18 cellular contexts compared by ENCODE assay signal in the genomic region with DNA sequence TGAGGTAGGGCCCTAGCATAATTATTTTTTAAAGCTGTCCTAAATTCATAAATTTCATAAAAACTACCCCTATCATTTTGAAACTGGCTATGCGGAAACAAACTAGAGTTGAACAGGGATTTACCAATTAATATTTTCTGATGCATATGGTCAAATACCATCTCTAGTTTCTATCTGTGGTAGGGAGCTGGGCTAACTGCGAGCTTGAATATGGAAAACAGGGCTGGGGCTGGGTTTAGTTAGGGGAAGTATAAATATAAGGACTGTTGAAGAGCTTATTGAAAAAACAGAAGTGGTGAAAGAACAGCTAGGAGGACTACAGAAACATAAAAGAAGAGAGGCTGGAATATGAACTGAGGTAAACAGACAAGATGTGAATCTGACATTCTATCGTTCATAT.
DNase-seq lines count a peak whose midpoint lies in the region; ATAC-seq and TF ChIP-seq lines count a peak whose summit lies in the region.
"Had no signal": no experiment of that assay in that cellular context is flagged by ENCODE, and none has a peak within 500 bp of the region (broad histone marks: within the 10 kb centered on the region; RNA-seq: fewer than 3 reads in every experiment).

No MANE protein-coding gene starts in this region.

- no peaks in the 10 kb centered on the region for H3K27me3 Mint-ChIP-seq in activated CD8-positive, alpha-beta T cell treated with anti-CD3 and anti-CD28 coated beads for 36 hours
- H3K27me3 Mint-ChIP-seq in activated CD8-positive, alpha-beta T cell treated with anti-CD3 and anti-CD28 coated beads, Interleukin-2, amount 10 ng/mL, durations not matched to agents 7 days and 5 days (ENCODE audit: low read depth) = no peaks in the 10 kb centered on the region
- no peaks in the 10 kb centered on the region for H3K27me3 Mint-ChIP-seq in IgD-negative memory B cell
- no peaks in the 10 kb centered on the region for H3K27me3 Mint-ChIP-seq in naive thymus-derived CD4-positive, alpha-beta T cell
- no peaks in the 10 kb centered on the region for H3K27me3 Mint-ChIP-seq in activated CD4-positive, alpha-beta T cell treated with anti-CD3 and anti-CD28 coated beads, Interleukin-2, amount 10 ng/mL, durations not matched to agents 24 days and 14 days

- no peaks in the 10 kb centered on the region for H3K9me3 Mint-ChIP-seq in activated CD8-positive, alpha-beta T cell treated with anti-CD3 and anti-CD28 coated beads for 36 hours
- H3K9me3 Mint-ChIP-seq in activated CD8-positive, alpha-beta T cell treated with anti-CD3 and anti-CD28 coated beads, Interleukin-2, amount 10 ng/mL, durations not matched to agents 7 days and 5 days (ENCODE audit: insufficient read depth) = no peaks in the 10 kb centered on the region
- H3K9me3 Mint-ChIP-seq in IgD-negative memory B cell = no peaks in the 10 kb centered on the region
- H3K9me3 Mint-ChIP-seq in naive thymus-derived CD4-positive, alpha-beta T cell = no peaks in the 10 kb centered on the region
- no peaks in the 10 kb centered on the region for H3K9me3 Mint-ChIP-seq in activated CD4-positive, alpha-beta T cell treated with anti-CD3 and anti-CD28 coated beads, Interleukin-2, amount 10 ng/mL, durations not matched to agents 24 days and 14 days
- H3K9me3 Mint-ChIP-seq: activated T-helper 2 cell treated with anti-CD3 and anti-CD28 coated beads, Interferon-gamma antibody, Interleukin-2, Interleukin-4, amounts not matched to agents 10 μg/mL and 5 μg/mL and 100 μg/mL, durations not matched to agents 14 hours and 24 hours and 36 hours had no signal

- peaks cover 0 to 1% (median 0%) of the 10 kb centered on the region in 3 experiments for H3K36me3 ChIP-seq in naive thymus-derived CD4-positive, alpha-beta T cell (ENCODE audit: control insufficient read depth in 2 of 3, insufficient read depth in 3 of 3, low read length in 3 of 3)
- no peaks in the 10 kb centered on the region for H3K36me3 ChIP-seq in psoas muscle (ENCODE audit: insufficient read depth in 1 of 2, low read depth in 1 of 2)

- WGBS in psoas muscle, 3 donors = 89 to 92% (median 92%) methylated on average over 3 of the region's 3 CpGs

- intact Hi-C loops in activated CD8-positive, alpha-beta T cell treated with anti-CD3 and anti-CD28 coated beads for 36 hours (cut with micrococcal nuclease) = no loop called here
- intact Hi-C loops in naive thymus-derived CD4-positive, alpha-beta T cell (cut with micrococcal nuclease) = no loop called here
- intact Hi-C loops in psoas muscle (cut with DNase I) = no loop called here
- intact Hi-C loops in activated CD4-positive, alpha-beta T cell treated with anti-CD3 and anti-CD28 coated beads, Interleukin-2, amount 10 ng/mL, durations not matched to agents 24 days and 14 days (cut with micrococcal nuclease) = no loop called here

- peak overlapping the region; percentile 55 for H3K27ac ChIP-seq in naive thymus-derived CD4-positive, alpha-beta T cell (ENCODE audit: low read depth, low read length)
- H3K27ac ChIP-seq in psoas muscle = no peak overlapping the region

- H3K4me1 ChIP-seq in naive thymus-derived CD4-positive, alpha-beta T cell (ENCODE audit: control insufficient read depth in 2 of 2, insufficient read depth in 2 of 2, low read length in 2 of 2) = peaks cover 8 to 26% of the 10 kb centered on the region in 2 donors
- H3K4me1 ChIP-seq in psoas muscle = no peaks in the 10 kb centered on the region

- CTCF ChIA-PET in activated CD8-positive, alpha-beta T cell treated with anti-CD3 and anti-CD28 coated beads for 36 hours (lab: Charles Lee) = interaction anchor here (1.0 to 1.2 kb wide), 2 partner anchors 11 to 126 kb away, joined by 3 to 4 read pairs; no protein-coding TSS in a partner anchor
- CTCF ChIA-PET in activated CD8-positive, alpha-beta T cell treated with anti-CD3 and anti-CD28 coated beads, Interleukin-2, amount 10 ng/mL, durations not matched to agents 7 days and 5 days (lab: Charles Lee) = interaction anchor here (1.2 to 2.1 kb wide), 4 partner anchors 10 to 856 kb away, joined by 3 to 6 read pairs (median 4); no protein-coding TSS in a partner anchor
- CTCF ChIA-PET in naive thymus-derived CD4-positive, alpha-beta T cell (lab: Charles Lee) = no interaction called here

- H3K36me3 Mint-ChIP-seq in activated CD8-positive, alpha-beta T cell treated with anti-CD3 and anti-CD28 coated beads for 36 hours (ENCODE audit: low read depth) = peaks cover 5% of the 10 kb centered on the region
- H3K36me3 Mint-ChIP-seq in activated CD8-positive, alpha-beta T cell treated with anti-CD3 and anti-CD28 coated beads, Interleukin-2, amount 10 ng/mL, durations not matched to agents 7 days and 5 days (ENCODE audit: low read depth) = peaks cover 9% of the 10 kb centered on the region
- no peaks in the 10 kb centered on the region for H3K36me3 Mint-ChIP-seq in IgD-negative memory B cell
- peaks cover 0 to 11% (median 1%) of the 10 kb centered on the region in 5 donors for H3K36me3 Mint-ChIP-seq in naive thymus-derived CD4-positive, alpha-beta T cell
- peaks cover 11% of the 10 kb centered on the region for H3K36me3 Mint-ChIP-seq in activated CD4-positive, alpha-beta T cell treated with anti-CD3 and anti-CD28 coated beads, Interleukin-2, amount 10 ng/mL, durations not matched to agents 24 days and 14 days (ENCODE audit: low read depth)

- no peaks in the 10 kb centered on the region for H3K27me3 ChIP-seq in naive thymus-derived CD4-positive, alpha-beta T cell (ENCODE audit: control insufficient read depth in 2 of 2, insufficient read depth in 2 of 2, low read length in 2 of 2)
- no peaks in the 10 kb centered on the region for H3K27me3 ChIP-seq in psoas muscle (ENCODE audit: insufficient read depth in 3 of 3, low read length in 2 of 3)

- H3K4me1 Mint-ChIP-seq in activated CD8-positive, alpha-beta T cell treated with anti-CD3 and anti-CD28 coated beads for 36 hours (ENCODE audit: low read depth) = peaks cover 55% of the 10 kb centered on the region
- H3K4me1 Mint-ChIP-seq in activated CD8-positive, alpha-beta T cell treated with anti-CD3 and anti-CD28 coated beads, Interleukin-2, amount 10 ng/mL, durations not matched to agents 7 days and 5 days (ENCODE audit: low read depth) = peaks cover 26% of the 10 kb centered on the region
- peaks cover 57 to 68% (median 65%) of the 10 kb centered on the region in 3 donors for H3K4me1 Mint-ChIP-seq in IgD-negative memory B cell
- peaks cover 31 to 70% (median 62%) of the 10 kb centered on the region in 7 donors for H3K4me1 Mint-ChIP-seq in naive thymus-derived CD4-positive, alpha-beta T cell
- peaks cover 22% of the 10 kb centered on the region for H3K4me1 Mint-ChIP-seq in activated CD4-positive, alpha-beta T cell treated with anti-CD3 and anti-CD28 coated beads, Interleukin-2, amount 10 ng/mL, durations not matched to agents 24 days and 14 days
- H3K4me1 Mint-ChIP-seq: neural crest cell had no signal

- H3K9me3 ChIP-seq in naive thymus-derived CD4-positive, alpha-beta T cell (ENCODE audit: control insufficient read depth in 2 of 3, low read length in 3 of 3) = no peaks in the 10 kb centered on the region
- H3K9me3 ChIP-seq in psoas muscle = no peaks in the 10 kb centered on the region
- H3K9me3 ChIP-seq: SK-N-SH had no signal

- no peak for TF ChIP-seq CTCF in activated CD8-positive, alpha-beta T cell treated with anti-CD3 and anti-CD28 coated beads for 36 hours (IDR thresholded peaks at IDR 0.05)
- no peak for TF ChIP-seq CTCF in psoas muscle (IDR thresholded peaks at IDR 0.05)

- H3K4me3 Mint-ChIP-seq in activated CD8-positive, alpha-beta T cell treated with anti-CD3 and anti-CD28 coated beads for 36 hours = no peak overlapping the region
- no peak overlapping the region for H3K4me3 Mint-ChIP-seq in activated CD8-positive, alpha-beta T cell treated with anti-CD3 and anti-CD28 coated beads, Interleukin-2, amount 10 ng/mL, durations not matched to agents 7 days and 5 days
- H3K4me3 Mint-ChIP-seq in IgD-negative memory B cell = peak overlapping the region in 3 of 4 donors; percentile 1 to 70 (median 22)
- peak overlapping the region in 6 of 10 donors; percentile 7 to 78 (median 71) for H3K4me3 Mint-ChIP-seq in naive thymus-derived CD4-positive, alpha-beta T cell
- no peak overlapping the region for H3K4me3 Mint-ChIP-seq in activated CD4-positive, alpha-beta T cell treated with anti-CD3 and anti-CD28 coated beads, Interleukin-2, amount 10 ng/mL, durations not matched to agents 24 days and 14 days
- H3K4me3 Mint-ChIP-seq: neural crest cell had no signal

- no peak for DNase-seq in activated CD8-positive, alpha-beta T cell treated with anti-CD3 and anti-CD28 coated beads for 36 hours
- DNase-seq in activated CD8-positive, alpha-beta T cell treated with anti-CD3 and anti-CD28 coated beads, Interleukin-2, amount 10 ng/mL, durations not matched to agents 7 days and 5 days = no peak
- DNase-seq in SIG-M5 treated with dmso at 0.1 percent for 504 hours (lab: John Stamatoyannopoulos, UW; ENCODE audit: unreplicated experiment) (peak; percentile 82), psoas muscle (no peak)
- DNase-seq in naive thymus-derived CD4-positive, alpha-beta T cell = no peak
- DNase-seq in activated CD4-positive, alpha-beta T cell treated with anti-CD3 and anti-CD28 coated beads, Interleukin-2, amount 10 ng/mL, durations not matched to agents 24 days and 14 days = no peak
- DNase-seq: amniotic stem cell, C1 segment of cervical spinal cord, cerebellar nuclear complex, islet precursor cell, NCI-H1930, NCI-H524 treated with DMSO at 0.1 percent for 48 hours, right cardiac atrium, SK-N-SH had no signal

- H3K4me3 ChIP-seq in naive thymus-derived CD4-positive, alpha-beta T cell (ENCODE audit: low read length) = no peak overlapping the region
- no peak overlapping the region for H3K4me3 ChIP-seq in psoas muscle

- ATAC-seq in activated CD8-positive, alpha-beta T cell treated with anti-CD3 and anti-CD28 coated beads for 36 hours = no peak
- ATAC-seq in activated CD8-positive, alpha-beta T cell treated with anti-CD3 and anti-CD28 coated beads, Interleukin-2, amount 10 ng/mL, durations not matched to agents 7 days and 5 days = no peak
- no peak for ATAC-seq in naive thymus-derived CD4-positive, alpha-beta T cell
- ATAC-seq in psoas muscle (no peak), HG03025 (IDR thresholded peaks at IDR 0.05; ENCODE audit: low FRiP score, unreplicated experiment) (no peak)
- ATAC-seq: right cardiac atrium had no signal

- peak overlapping the region; percentile 21 for H3K27ac Mint-ChIP-seq in activated CD8-positive, alpha-beta T cell treated with anti-CD3 and anti-CD28 coated beads for 36 hours
- no peak overlapping the region for H3K27ac Mint-ChIP-seq in activated CD8-positive, alpha-beta T cell treated with anti-CD3 and anti-CD28 coated beads, Interleukin-2, amount 10 ng/mL, durations not matched to agents 7 days and 5 days
- H3K27ac Mint-ChIP-seq in IgD-negative memory B cell = peak overlapping the region in 2 of 3 donors; percentile 0 to 1
- H3K27ac Mint-ChIP-seq in naive thymus-derived CD4-positive, alpha-beta T cell = peak overlapping the region in 7 of 9 donors; percentile 62 to 89 (median 83)
- no peak overlapping the region for H3K27ac Mint-ChIP-seq in activated CD4-positive, alpha-beta T cell treated with anti-CD3 and anti-CD28 coated beads, Interleukin-2, amount 10 ng/mL, durations not matched to agents 24 days and 14 days
- H3K27ac Mint-ChIP-seq: activated T-helper 2 cell treated with anti-CD3 and anti-CD28 coated beads, Interferon-gamma antibody, Interleukin-2, Interleukin-4, amounts not matched to agents 10 μg/mL and 5 μg/mL and 100 μg/mL, durations not matched to agents 14 hours and 24 hours and 36 hours had no signal

- POLR2A ChIA-PET in activated CD8-positive, alpha-beta T cell treated with anti-CD3 and anti-CD28 coated beads for 36 hours (lab: Charles Lee) = interaction anchor here (0.8 to 1.4 kb wide), 3 partner anchors 8 to 93 kb away, joined by 3 to 4 read pairs (median 3); no protein-coding TSS in a partner anchor
- POLR2A ChIA-PET in activated CD8-positive, alpha-beta T cell treated with anti-CD3 and anti-CD28 coated beads, Interleukin-2, amount 10 ng/mL, durations not matched to agents 7 days and 5 days (lab: Charles Lee) = no interaction called here
- POLR2A ChIA-PET in naive thymus-derived CD4-positive, alpha-beta T cell (lab: Charles Lee) = interaction anchor here (1.0 to 3.0 kb wide), 4 partner anchors 40 to 93 kb away, joined by 3 to 9 read pairs (median 4); no protein-coding TSS in a partner anchor

Comparison
In these comparisons a context has a peak if more than half of its experiments do, and no peak if none do; other contexts are left out.
1. H3K27ac Mint-ChIP-seq: peak in activated CD8-positive, alpha-beta T cell treated with anti-CD3 and anti-CD28 coated beads for 36 hours (single experiment), IgD-negative memory B cell (2 of 3) and naive thymus-derived CD4-positive, alpha-beta T cell (7 of 9); none in activated CD8-positive, alpha-beta T cell treated with anti-CD3 and anti-CD28 coated beads, Interleukin-2, amount 10 ng/mL, durations not matched to agents 7 days and 5 days (single experiment) and activated CD4-positive, alpha-beta T cell treated with anti-CD3 and anti-CD28 coated beads, Interleukin-2, amount 10 ng/mL, durations not matched to agents 24 days and 14 days (single experiment).
2. H3K4me3 Mint-ChIP-seq: peak in IgD-negative memory B cell (3 of 4) and naive thymus-derived CD4-positive, alpha-beta T cell (6 of 10); none in activated CD8-positive, alpha-beta T cell treated with anti-CD3 and anti-CD28 coated beads for 36 hours (single experiment), activated CD8-positive, alpha-beta T cell treated with anti-CD3 and anti-CD28 coated beads, Interleukin-2, amount 10 ng/mL, durations not matched to agents 7 days and 5 days (single experiment) and activated CD4-positive, alpha-beta T cell treated with anti-CD3 and anti-CD28 coated beads, Interleukin-2, amount 10 ng/mL, durations not matched to agents 24 days and 14 days (single experiment).